In the genomic region with DNA sequence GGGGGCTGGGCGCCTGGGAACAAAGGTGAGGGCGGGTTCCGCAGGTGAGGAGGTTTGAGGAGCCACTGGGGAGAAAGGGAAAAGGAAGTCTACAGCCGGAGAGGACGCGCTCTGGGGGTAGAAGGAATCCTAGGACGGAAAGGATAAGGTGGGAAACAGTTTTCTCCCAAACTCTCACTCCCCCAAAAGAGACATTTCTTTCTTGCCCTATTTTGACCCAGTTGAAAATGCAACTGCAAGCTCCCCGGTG, we compare ENCODE assay signal across 8 cellular contexts. TPM values are rescaled to one million over a fixed set of nuclear protein-coding genes. Genes with fewer than 3 reads are reported as not detected.
DNase-seq lines count a peak whose midpoint lies in the region; ATAC-seq and TF ChIP-seq lines count a peak whose summit lies in the region.

No MANE protein-coding gene starts in this region.

- no peak for TF ChIP-seq CTCF in A673 (conservative IDR thresholded peaks at IDR 0.05; ENCODE audit: low read depth, low read length)

- H3K36me3 ChIP-seq in A673 (ENCODE audit: insufficient read depth, low read length, poor library complexity, severe bottlenecking) (peaks cover 23% of the 10 kb centered on the region), thymus (ENCODE audit: control insufficient read depth, insufficient read depth) (no peaks in the 10 kb centered on the region)

- H3K9me3 ChIP-seq in A673 (ENCODE audit: low read depth, low read length, poor library complexity, severe bottlenecking) (no peaks in the 10 kb centered on the region), thymus (ENCODE audit: control insufficient read depth) (peaks cover 1% of the 10 kb centered on the region)

- CTCF ChIA-PET in A673 (lab: Charles Lee), result interaction anchor here (0.9 kb wide), 1 partner anchor 14 kb away, joined by 3 read pairs; no protein-coding TSS in a partner anchor

- 2% methylated on average over 8 of the region's 8 CpGs for WGBS in thymus

- BruUV-seq in A673 (replicated peaks; lab: Mats Ljungman, UMichigan), result no TSS peak

- H3K4me3 ChIP-seq in A673 (ENCODE audit: low read depth, low read length, poor library complexity, severe bottlenecking) (peak overlapping the region; percentile 96), thymus (ENCODE audit: low read length) (peak overlapping the region; percentile 59)

- peak; percentile 57 for ATAC-seq in left colon

- peak overlapping the region; percentile 93 for H3K27ac Mint-ChIP-seq in activated naive CD8-positive, alpha-beta T cell treated with anti-CD3 and anti-CD28 coated beads for 36 hours

- peak overlapping the region; percentile 89 for H3K4me3 Mint-ChIP-seq in activated naive CD8-positive, alpha-beta T cell treated with anti-CD3 and anti-CD28 coated beads for 36 hours

- H3K27ac ChIP-seq in A673 (ENCODE audit: low read depth, low read length, poor library complexity, severe bottlenecking) (peak overlapping the region; percentile 90), thymus (ENCODE audit: low read depth) (peak overlapping the region; percentile 97)

- no peaks in the 10 kb centered on the region for H3K27me3 ChIP-seq in A673 (replicated peaks; ENCODE audit: insufficient read depth, low read depth, low read length, poor library complexity)
- H3K27me3 ChIP-seq in thymus (ENCODE audit: control insufficient read depth, insufficient read depth), result no peaks in the 10 kb centered on the region

- intact Hi-C loops in A673 (cut with micrococcal nuclease; ENCODE audit: unreplicated experiment) (no loop called here), left colon (cut with DNase I, micrococcal nuclease) (no loop called here)

- peak; percentile 57 for DNase-seq in A673 (ENCODE audit: low spot score)
- DNase-seq in HCEC 1CT, result peak; percentile 40
- no peak for DNase-seq in activated naive CD8-positive, alpha-beta T cell treated with anti-CD3 and anti-CD28 coated beads for 36 hours
- peak in 1 of 2 donors; percentile 56 for DNase-seq in left colon
- no peak for DNase-seq in ecto neural progenitor cell (ENCODE audit: low spot score)
- no peak for DNase-seq in iPS-NIHi11 (ENCODE audit: low spot score)
- no peak for DNase-seq in effector CD8-positive, alpha-beta T cell (lab: John Stamatoyannopoulos, UW)

- H3K36me3 Mint-ChIP-seq in activated naive CD8-positive, alpha-beta T cell treated with anti-CD3 and anti-CD28 coated beads for 36 hours, result peaks cover 42% of the 10 kb centered on the region

- no peaks in the 10 kb centered on the region for H3K9me3 Mint-ChIP-seq in activated naive CD8-positive, alpha-beta T cell treated with anti-CD3 and anti-CD28 coated beads for 36 hours

- H3K4me1 Mint-ChIP-seq in activated naive CD8-positive, alpha-beta T cell treated with anti-CD3 and anti-CD28 coated beads for 36 hours, result peaks cover 52% of the 10 kb centered on the region

- POLR2A ChIA-PET in A673 (lab: Charles Lee; ENCODE audit: low non-redundant PET), result interaction anchor here (0.6 to 0.7 kb wide), 2 partner anchors 15 to 18 kb away, joined by 3 to 4 read pairs; no protein-coding TSS in a partner anchor

- H3K27me3 Mint-ChIP-seq in activated naive CD8-positive, alpha-beta T cell treated with anti-CD3 and anti-CD28 coated beads for 36 hours, result no peaks in the 10 kb centered on the region

- H3K4me1 ChIP-seq in A673 (ENCODE audit: insufficient read depth, low read length, poor library complexity, severe bottlenecking), result peaks cover 15% of the 10 kb centered on the region
- H3K4me1 ChIP-seq in thymus (ENCODE audit: control insufficient read depth, insufficient read depth, low read length), result peaks cover 22% of the 10 kb centered on the region

RNA-seq across cellular contexts. Expression of a gene that starts 0.7 kb away (rescaled TPM):
- total RNA-seq in A673 (2021), result 116 and 118 TPM in 2 replicates
- total RNA-seq in activated naive CD8-positive, alpha-beta T cell treated with anti-CD3 and anti-CD28 coated beads for 36 hours, result 100 to 1,000 TPM; 162 to 165 TPM
- total RNA-seq in left colon, result 100 to 1,000 TPM in 1 of 2 donors, 10 to 100 TPM in 1; 95.5 to 101 TPM
- 221 TPM for polyA plus RNA-seq in thymus

RNA-seq across cellular contexts. Expression of a gene that starts 0.7 kb away (rescaled TPM):
- total RNA-seq in A673 (2021) (5.9 and 6.4 TPM in 2 replicates), left colon (10 to 100 TPM; 26.1 to 36.4 TPM)
- 1 to 10 TPM; 3.8 to 4.0 TPM for total RNA-seq in activated naive CD8-positive, alpha-beta T cell treated with anti-CD3 and anti-CD28 coated beads for 36 hours
- 9.4 TPM for polyA plus RNA-seq in thymus

Comparison
In these comparisons a context has a peak if more than half of its experiments do, and no peak if none do; other contexts are left out.
1. DNase-seq: peak in A673 (single experiment) and HCEC 1CT (single experiment); none in activated naive CD8-positive, alpha-beta T cell treated with anti-CD3 and anti-CD28 coated beads for 36 hours (single experiment), ecto neural progenitor cell (single experiment), iPS-NIHi11 (single experiment) and effector CD8-positive, alpha-beta T cell (single experiment).